ENCODE assay signal across 1 cellular context in the genomic region with DNA sequence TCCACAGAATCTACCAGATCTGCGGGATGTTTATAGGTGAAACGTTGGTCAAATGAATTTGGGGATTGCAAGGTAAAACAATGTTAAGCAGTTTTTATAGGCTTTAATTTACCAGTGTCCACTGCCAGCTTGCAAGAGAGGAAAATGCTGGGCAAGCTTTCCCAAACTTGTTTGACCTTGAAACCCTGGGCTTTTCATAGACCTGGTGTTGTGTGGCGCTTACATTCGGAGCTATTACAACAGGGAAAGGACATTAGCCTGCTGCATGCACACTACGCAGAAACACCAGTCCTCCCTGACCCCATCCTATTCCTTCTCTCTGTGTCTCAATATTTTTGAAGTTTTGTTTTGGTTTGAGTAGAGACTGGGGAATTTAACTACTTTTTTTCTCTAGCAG.
A peak's percentile ranks its signal among the peaks of the same experiment; 100 is the strongest.
TF ChIP-seq lines count a peak whose summit lies in the region.

No MANE protein-coding gene starts in this region.

TF ChIP-seq in K562, 482 proteins besides CTCF, POLR2A, EP300 and RAD21:
- 0 out of 2 replicates have a peak, but pooled peaks have one; percentile 10 for TF ChIP-seq ZKSCAN8 (CRISPR knock-in tag; IDR thresholded peaks at IDR 0.05)
- no peak for TF ChIP-seq RBM22 (IDR thresholded peaks at IDR 0.05; ENCODE audit: low read depth, low read length, poor library complexity, severe bottlenecking)
- TF ChIP-seq SMAD1 (IDR thresholded peaks at IDR 0.05; ENCODE audit: low read depth, low read length, partially characterized antibody) = no peak
- no peak for TF ChIP-seq ZNF785 (CRISPR knock-in tag; IDR thresholded peaks at IDR 0.05)
